In the genomic region with DNA sequence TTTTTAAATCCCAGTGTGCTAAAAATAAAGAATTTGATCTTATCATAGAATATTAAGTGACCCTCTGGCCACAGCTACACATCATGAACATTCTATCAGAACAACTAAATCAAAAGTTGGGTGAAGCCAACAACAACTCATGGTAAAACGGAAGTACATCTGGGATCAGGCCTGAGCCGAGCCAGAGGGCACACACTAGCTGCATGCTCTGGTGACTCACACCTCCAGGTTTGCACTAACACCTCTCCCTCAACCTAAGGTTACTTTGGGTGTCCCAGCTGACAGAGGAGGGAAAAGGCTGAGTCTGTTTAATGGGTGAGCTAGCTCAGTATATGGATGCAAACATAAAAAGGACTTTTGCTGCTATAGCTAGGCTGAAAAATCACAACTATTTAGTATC, we compare ENCODE assay signal across 18 cellular contexts.
"Had no signal": no experiment of that assay in that cellular context is flagged by ENCODE, and none has a peak within 500 bp of the region (broad histone marks: within the 10 kb centered on the region; RNA-seq: fewer than 3 reads in every experiment).

No MANE protein-coding gene starts in this region.

- H3K9me3 Mint-ChIP-seq: activated B cell treated with CpG ODN at 0.5 μM for 24 hours; activated naive CD4-positive, alpha-beta T cell treated with anti-CD3 and anti-CD28 coated beads, Interleukin-2, amount 50 U/mL, for 72 hours; brain; dendritic cell treated with granulocyte-macrophage colony-stimulating factor and Interleukin-4, amounts not matched to agents 40 ng/mL and 50 ng/mL, for 4 days had no signal

- H3K27ac ChIP-seq: thyroid gland, uterus had no signal

- H3K4me3 Mint-ChIP-seq: activated B cell treated with CpG ODN at 0.5 μM for 24 hours; brain; dendritic cell treated with granulocyte-macrophage colony-stimulating factor and Interleukin-4, amounts not matched to agents 40 ng/mL and 50 ng/mL, for 4 days; naive thymus-derived CD4-positive, alpha-beta T cell had no signal

- H3K36me3 Mint-ChIP-seq: activated naive CD4-positive, alpha-beta T cell treated with anti-CD3 and anti-CD28 coated beads, Interleukin-2, amount 50 U/mL, for 72 hours; brain; naive thymus-derived CD4-positive, alpha-beta T cell had no signal

- H3K4me1 Mint-ChIP-seq: activated B cell treated with CpG ODN at 0.5 μM for 24 hours; brain; naive thymus-derived CD4-positive, alpha-beta T cell had no signal

- H3K9me3 ChIP-seq: thyroid gland, uterus had no signal

- DNase-seq: activated B cell treated with CpG ODN at 0.5 μM for 24 hours; activated CD4-positive, alpha-beta T cell treated with anti-CD3 and anti-CD28 coated beads, Interleukin-2, amount 50 U/mL, for 1 hour; activated effector memory CD4-positive, alpha-beta T cell treated with anti-CD3 and anti-CD28 coated beads, Interleukin-2, amount 50 U/mL, for 16 hours; activated T-cell treated with anti-CD3 and anti-CD28 coated beads, Interleukin-2, amount 50 U/mL, for 1 hour; amniotic stem cell; cerebellar nuclear complex; erythroblast; hypothalamus; left cardiac atrium; naive thymus-derived CD4-positive, alpha-beta T cell; right cardiac atrium; small intestine; thyroid gland; uterus had no signal

- H3K27me3 ChIP-seq: thyroid gland, uterus had no signal

- H3K4me3 ChIP-seq: lung, thyroid gland, uterus had no signal

- H3K36me3 ChIP-seq: thyroid gland, uterus had no signal

- H3K27me3 Mint-ChIP-seq: activated B cell treated with CpG ODN at 0.5 μM for 24 hours; dendritic cell treated with granulocyte-macrophage colony-stimulating factor and Interleukin-4, amounts not matched to agents 40 ng/mL and 50 ng/mL, for 4 days; naive thymus-derived CD4-positive, alpha-beta T cell had no signal

- H3K4me1 ChIP-seq: uterus had no signal

- H3K27ac Mint-ChIP-seq: activated B cell treated with CpG ODN at 0.5 μM for 24 hours; activated naive CD4-positive, alpha-beta T cell treated with anti-CD3 and anti-CD28 coated beads, Interleukin-2, amount 50 U/mL, for 72 hours; brain; dendritic cell treated with granulocyte-macrophage colony-stimulating factor and Interleukin-4, amounts not matched to agents 40 ng/mL and 50 ng/mL, for 4 days; naive thymus-derived CD4-positive, alpha-beta T cell had no signal

- ATAC-seq: activated naive CD4-positive, alpha-beta T cell treated with anti-CD3 and anti-CD28 coated beads, Interleukin-2, amount 50 U/mL, for 72 hours; left cardiac atrium; right cardiac atrium had no signal
